In the genomic region with DNA sequence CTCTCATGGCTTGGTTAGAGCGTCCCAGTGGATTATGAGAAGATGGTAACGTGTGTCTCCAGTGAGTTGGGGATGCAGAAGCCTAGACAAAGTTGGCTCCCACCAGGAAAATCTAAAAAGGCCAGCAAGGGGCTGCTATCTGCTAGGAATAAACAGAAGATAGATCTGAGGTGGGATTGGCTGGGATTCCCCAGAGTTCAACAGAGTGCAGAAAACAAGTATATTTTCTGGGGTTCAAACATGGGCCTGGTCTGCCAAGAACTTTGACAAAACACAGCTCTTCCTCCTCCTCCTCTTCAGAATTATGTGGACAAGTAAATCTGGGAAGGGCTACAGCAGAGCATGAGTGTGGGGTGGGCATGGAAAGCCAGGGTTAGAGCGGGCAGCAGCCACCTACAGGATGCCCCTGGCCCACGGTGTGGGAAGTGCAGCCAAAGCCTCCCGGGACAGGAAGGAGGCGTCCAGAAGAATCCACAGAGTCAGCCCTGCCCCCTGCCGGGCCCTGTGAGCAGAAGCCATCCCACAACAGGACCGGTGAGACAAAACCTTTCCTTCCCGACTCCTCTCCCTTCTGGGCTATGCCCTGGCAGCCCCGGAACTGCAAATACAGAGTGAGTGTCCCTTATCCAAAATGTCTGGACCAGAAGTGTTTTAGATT, we compare ENCODE assay signal across 8 cellular contexts.
DNase-seq lines count a peak whose midpoint lies in the region; ATAC-seq and TF ChIP-seq lines count a peak whose summit lies in the region.

No MANE protein-coding gene starts in this region.

- H3K4me3 Mint-ChIP-seq in activated CD4-positive, alpha-beta T cell treated with anti-CD3 and anti-CD28 coated beads, Interleukin-2, amount 10 ng/mL, durations not matched to agents 24 days and 14 days: no peak overlapping the region

- H3K36me3 Mint-ChIP-seq in activated CD4-positive, alpha-beta T cell treated with anti-CD3 and anti-CD28 coated beads, Interleukin-2, amount 10 ng/mL, durations not matched to agents 24 days and 14 days (ENCODE audit: low read depth): no peaks in the 10 kb centered on the region

- no peak for TF ChIP-seq POLR2A in thyroid gland (IDR thresholded peaks at IDR 0.05)

- no peaks in the 10 kb centered on the region for H3K9me3 ChIP-seq in psoas muscle
- no peaks in the 10 kb centered on the region for H3K9me3 ChIP-seq in thyroid gland

- H3K27ac ChIP-seq in psoas muscle: no peak overlapping the region
- H3K27ac ChIP-seq in thyroid gland: no peak overlapping the region

- intact Hi-C loops in activated CD4-positive, alpha-beta T cell treated with anti-CD3 and anti-CD28 coated beads, Interleukin-2, amount 10 ng/mL, durations not matched to agents 24 days and 14 days (cut with micrococcal nuclease): loop anchor here (10.0 kb wide), 1 partner anchor 52 kb away; no protein-coding TSS in a partner anchor
- intact Hi-C loops in psoas muscle (cut with DNase I): no loop called here
- intact Hi-C loops in thyroid gland (cut with DNase I): no loop called here

- 39 to 51% (median 49%) methylated on average over 10 of the region's 10 CpGs for WGBS in psoas muscle, 3 donors
- WGBS in thyroid gland, 2 donors: 52 to 53% methylated on average over 9 to 10 of the region's 10 CpGs

- H3K27me3 Mint-ChIP-seq in activated CD4-positive, alpha-beta T cell treated with anti-CD3 and anti-CD28 coated beads, Interleukin-2, amount 10 ng/mL, durations not matched to agents 24 days and 14 days: peaks cover 10% of the 10 kb centered on the region

- peaks cover 3% of the 10 kb centered on the region for H3K4me1 Mint-ChIP-seq in activated CD4-positive, alpha-beta T cell treated with anti-CD3 and anti-CD28 coated beads, Interleukin-2, amount 10 ng/mL, durations not matched to agents 24 days and 14 days

- no peak overlapping the region for H3K27ac Mint-ChIP-seq in activated CD4-positive, alpha-beta T cell treated with anti-CD3 and anti-CD28 coated beads, Interleukin-2, amount 10 ng/mL, durations not matched to agents 24 days and 14 days

- DNase-seq in stimulated activated CD4-positive, alpha-beta T cell treated with anti-CD3 and anti-CD28 coated beads, Interleukin-2, amount 100 ng/mL, for 24 hours: peak; percentile 39 to 53
- no peak for DNase-seq in stimulated activated CD4-positive, alpha-beta T cell treated with anti-CD3 and anti-CD28 coated beads, Interleukin-12 subunit alpha, Interleukin-12 subunit beta, amount 100 ng/mL, for 4 hours
- DNase-seq in activated CD4-positive, alpha-beta T cell treated with anti-CD3 and anti-CD28 coated beads, Interleukin-2, amount 10 ng/mL, durations not matched to agents 24 days and 14 days: peak; percentile 78
- DNase-seq in foreskin fibroblast: no peak
- DNase-seq in psoas muscle: peak in 1 of 2 donors; percentile 48
- no peak for DNase-seq in thyroid gland
- no peak for DNase-seq in NCI-H187 (lab: John Stamatoyannopoulos, UW)
- DNase-seq in superior temporal gyrus (ENCODE audit: extremely low spot score): no peak

- peak; percentile 33 for TF ChIP-seq CTCF in foreskin fibroblast (IDR thresholded peaks at IDR 0.05; ENCODE audit: low read depth, low read length)
- peak; percentile 34 for TF ChIP-seq CTCF in psoas muscle (IDR thresholded peaks at IDR 0.05)
- TF ChIP-seq CTCF in thyroid gland (IDR thresholded peaks at IDR 0.05): peak in 2 of 6 experiments; percentile 14 to 26

- H3K27me3 ChIP-seq in psoas muscle (ENCODE audit: insufficient read depth in 3 of 3, low read length in 2 of 3) (peaks cover 0 to 17% (median 0%) of the 10 kb centered on the region in 3 donors), thyroid gland (no peaks in the 10 kb centered on the region)

- H3K36me3 ChIP-seq in psoas muscle (ENCODE audit: insufficient read depth in 1 of 2, low read depth in 1 of 2): no peaks in the 10 kb centered on the region
- no peaks in the 10 kb centered on the region for H3K36me3 ChIP-seq in thyroid gland

- ATAC-seq in psoas muscle: peak in 3 of 4 donors; percentile 47 to 58 (median 56)

- H3K4me1 ChIP-seq in psoas muscle (peaks cover 10% of the 10 kb centered on the region), thyroid gland (peaks cover 12 to 23% of the 10 kb centered on the region in 2 donors)

- no peaks in the 10 kb centered on the region for H3K9me3 Mint-ChIP-seq in activated CD4-positive, alpha-beta T cell treated with anti-CD3 and anti-CD28 coated beads, Interleukin-2, amount 10 ng/mL, durations not matched to agents 24 days and 14 days

- no peak overlapping the region for H3K4me3 ChIP-seq in foreskin fibroblast (ENCODE audit: low read depth in 1 of 2, low read length in 2 of 2)
- H3K4me3 ChIP-seq in psoas muscle: no peak overlapping the region
- no peak overlapping the region for H3K4me3 ChIP-seq in thyroid gland (replicated peaks in 1 of 3)

Comparison
In these comparisons a context has a peak if more than half of its experiments do, and no peak if none do; other contexts are left out.
1. DNase-seq: peak in stimulated activated CD4-positive, alpha-beta T cell treated with anti-CD3 and anti-CD28 coated beads, Interleukin-2, amount 100 ng/mL, for 24 hours (2 of 2) and activated CD4-positive, alpha-beta T cell treated with anti-CD3 and anti-CD28 coated beads, Interleukin-2, amount 10 ng/mL, durations not matched to agents 24 days and 14 days (single experiment); none in stimulated activated CD4-positive, alpha-beta T cell treated with anti-CD3 and anti-CD28 coated beads, Interleukin-12 subunit alpha, Interleukin-12 subunit beta, amount 100 ng/mL, for 4 hours (single experiment), foreskin fibroblast (0 of 2), thyroid gland (0 of 2), NCI-H187 (0 of 2) and superior temporal gyrus (single experiment).